Comparison of ENCODE assay signal across 19 cellular contexts in genomic region chr6:2751871-2752270, GRCh38. TPM values are rescaled to one million over a fixed set of nuclear protein-coding genes. Genes with fewer than 3 reads are reported as not detected.
DNase-seq lines count a peak whose midpoint lies in the region; ATAC-seq and TF ChIP-seq lines count a peak whose summit lies in the region.
"Had no signal": no experiment of that assay in that cellular context is flagged by ENCODE, and none has a peak within 500 bp of the region (broad histone marks: within the 10 kb centered on the region; RNA-seq: fewer than 3 reads in every experiment).

No MANE protein-coding gene starts in this region.

- no peak overlapping the region for H3K4ac ChIP-seq in trophoblast cell (ENCODE audit: low read depth, low read length)

- WGBS in trophoblast cell (ENCODE audit: extremely low coverage, insufficient coverage, insufficient read length), result no CpG with 5 or more reads among the region's 3 CpGs

- H3K4me2 ChIP-seq in BLaER1 treated with 17β-estradiol and CSF1 and Interleukin-3, amounts not matched to agents 10 nM and 100 nM, result peak overlapping the region; percentile 22 to 67 (median 53); a peak in 20 of 22 replicates
- H3K4me2 ChIP-seq in trophoblast cell (ENCODE audit: low read length), result no peak overlapping the region

- no peaks in the 10 kb centered on the region for H3K9me3 Mint-ChIP-seq in activated CD8-positive, alpha-beta T cell treated with anti-CD3 and anti-CD28 coated beads for 36 hours
- H3K9me3 Mint-ChIP-seq in activated T-helper 17 cell treated with anti-CD3 and anti-CD28 coated beads, Interleukin-2, amount 50 U/mL, for 72 hours, result no peaks in the 10 kb centered on the region
- H3K9me3 Mint-ChIP-seq: CD8-positive, alpha-beta T cell; IgD-negative memory B cell had no signal

- no peak overlapping the region for H2AFZ ChIP-seq in trophoblast cell (ENCODE audit: insufficient read depth, low read length, poor library complexity)

- no peaks in the 10 kb centered on the region for H3K36me3 ChIP-seq in BLaER1 treated with 17β-estradiol and CSF1 and Interleukin-3, amounts not matched to agents 10 nM and 100 nM
- no peaks in the 10 kb centered on the region for H3K36me3 ChIP-seq in trophoblast cell (ENCODE audit: control insufficient read depth in 1 of 2, insufficient read depth in 2 of 2, low read length in 2 of 2)
- H3K36me3 ChIP-seq: MG63 had no signal

- H3K27ac ChIP-seq in BLaER1 treated with 17β-estradiol and CSF1 and Interleukin-3, amounts not matched to agents 10 nM and 100 nM, result no peak overlapping the region
- no peak overlapping the region for H3K27ac ChIP-seq in trophoblast cell (ENCODE audit: low read depth, low read length)

- H3K79me2 ChIP-seq in trophoblast cell (ENCODE audit: control insufficient read depth, insufficient read depth, low read length, poor library complexity), result no peaks in the 10 kb centered on the region

- POLR2A ChIA-PET in activated CD8-positive, alpha-beta T cell treated with anti-CD3 and anti-CD28 coated beads for 36 hours (lab: Charles Lee), result interaction anchor here (0.7 kb wide), 1 partner anchor 153 kb away, joined by 3 read pairs; no protein-coding TSS in a partner anchor

- ATAC-seq in activated CD8-positive, alpha-beta T cell treated with anti-CD3 and anti-CD28 coated beads for 36 hours, result peak; percentile 24
- ATAC-seq in activated T-helper 17 cell treated with anti-CD3 and anti-CD28 coated beads, Interleukin-2, amount 50 U/mL, for 72 hours (replicated peaks), result no peak
- ATAC-seq: CD8-positive, alpha-beta T cell had no signal

- no peak overlapping the region for H3K14ac ChIP-seq in trophoblast cell (ENCODE audit: low read length)

- H2BK12ac ChIP-seq in trophoblast cell (ENCODE audit: low read length), result no peak overlapping the region

- intact Hi-C loops in activated CD8-positive, alpha-beta T cell treated with anti-CD3 and anti-CD28 coated beads for 36 hours (cut with micrococcal nuclease), result loop anchor here (10.0 kb wide), 1 partner anchor 1157 kb away; no protein-coding TSS in a partner anchor

- no peak overlapping the region for H3K23ac ChIP-seq in trophoblast cell (ENCODE audit: low read length)

- no peak overlapping the region for H2AK5ac ChIP-seq in trophoblast cell (ENCODE audit: low read length)

- H2BK120ac ChIP-seq in trophoblast cell (ENCODE audit: insufficient read depth, low read length, poor library complexity), result no peak overlapping the region

- peak; percentile 81 for DNase-seq in Jurkat, Clone E6-1 (ENCODE audit: low read depth, low spot score)
- DNase-seq in OCI-M2 (lab: John Stamatoyannopoulos, UW; ENCODE audit: unreplicated experiment) (peak; percentile 55), trophoblast cell (no peak), hepatic stellate cell (ENCODE audit: low spot score) (no peak), foreskin melanocyte (no peak)
- no peak for DNase-seq in activated CD8-positive, alpha-beta T cell treated with anti-CD3 and anti-CD28 coated beads for 36 hours
- DNase-seq: AML-193; CD8-positive, alpha-beta T cell; DMS 273 treated with DMSO at 0.1 percent for 48 hours; EL; HCEC 1CT; MG63; NCI-H187 treated with DMSO at 0.1 percent for 48 hours; NCI-H446 treated with DMSO at 0.1 percent for 48 hours; NCI-H774; SHP77 treated with DMSO at 0.1 percent for 48 hours had no signal

- peaks cover 8 to 20% (median 13%) of the 10 kb centered on the region in 10 experiments for H3K4me1 ChIP-seq in BLaER1 treated with 17β-estradiol and CSF1 and Interleukin-3, amounts not matched to agents 10 nM and 100 nM
- H3K4me1 ChIP-seq in trophoblast cell (ENCODE audit: control insufficient read depth in 1 of 2, insufficient read depth in 2 of 2, low read length in 2 of 2), result no peaks in the 10 kb centered on the region

- no peaks in the 10 kb centered on the region for H4K20me1 ChIP-seq in BLaER1 treated with 17β-estradiol and CSF1 and Interleukin-3, amounts not matched to agents 10 nM and 100 nM

- CTCF ChIA-PET in activated CD8-positive, alpha-beta T cell treated with anti-CD3 and anti-CD28 coated beads for 36 hours (lab: Charles Lee), result interaction anchor here (0.7 to 13.4 kb wide), 7 partner anchors 10 to 1156 kb away, joined by 3 to 224 read pairs (median 21); partner anchors contain the start of gene WRNIP1

- H3K79me1 ChIP-seq in trophoblast cell (ENCODE audit: low read length), result no peaks in the 10 kb centered on the region

- H3K9ac ChIP-seq in BLaER1 treated with 17β-estradiol and CSF1 and Interleukin-3, amounts not matched to agents 10 nM and 100 nM, result no peak overlapping the region
- no peak overlapping the region for H3K9ac ChIP-seq in trophoblast cell (ENCODE audit: low read length)

- no peak overlapping the region for H2BK5ac ChIP-seq in trophoblast cell (ENCODE audit: low read depth, low read length, poor library complexity)

- no peak overlapping the region for H4K12ac ChIP-seq in trophoblast cell (ENCODE audit: low read depth, low read length)

- peaks cover 10% of the 10 kb centered on the region for H3K27me3 Mint-ChIP-seq in activated CD8-positive, alpha-beta T cell treated with anti-CD3 and anti-CD28 coated beads for 36 hours
- H3K27me3 Mint-ChIP-seq in activated T-helper 17 cell treated with anti-CD3 and anti-CD28 coated beads, Interleukin-2, amount 50 U/mL, for 72 hours, result peaks cover 14% of the 10 kb centered on the region

- no peak for TF ChIP-seq CTCF in activated CD8-positive, alpha-beta T cell treated with anti-CD3 and anti-CD28 coated beads for 36 hours (IDR thresholded peaks at IDR 0.05)

- no peaks in the 10 kb centered on the region for H3K27me3 ChIP-seq in BLaER1 treated with 17β-estradiol and CSF1 and Interleukin-3, amounts not matched to agents 10 nM and 100 nM
- no peaks in the 10 kb centered on the region for H3K27me3 ChIP-seq in trophoblast cell (ENCODE audit: insufficient read depth, low read length)
- H3K27me3 ChIP-seq: MG63 had no signal

- peaks cover 7% of the 10 kb centered on the region for H3K4me1 Mint-ChIP-seq in activated CD8-positive, alpha-beta T cell treated with anti-CD3 and anti-CD28 coated beads for 36 hours (ENCODE audit: low read depth)
- H3K4me1 Mint-ChIP-seq in activated T-helper 17 cell treated with anti-CD3 and anti-CD28 coated beads, Interleukin-2, amount 50 U/mL, for 72 hours, result no peaks in the 10 kb centered on the region

- no peak overlapping the region for H3K18ac ChIP-seq in trophoblast cell (ENCODE audit: low read length)

- H3K9me3 ChIP-seq in BLaER1 treated with 17β-estradiol and CSF1 and Interleukin-3, amounts not matched to agents 10 nM and 100 nM (replicated peaks in 1 of 11), result no peaks in the 10 kb centered on the region
- no peaks in the 10 kb centered on the region for H3K9me3 ChIP-seq in trophoblast cell (ENCODE audit: insufficient read depth, low read depth, low read length)
- H3K9me3 ChIP-seq: MG63 had no signal

- no peaks in the 10 kb centered on the region for H3K36me3 Mint-ChIP-seq in activated CD8-positive, alpha-beta T cell treated with anti-CD3 and anti-CD28 coated beads for 36 hours (ENCODE audit: low read depth)
- no peaks in the 10 kb centered on the region for H3K36me3 Mint-ChIP-seq in activated T-helper 17 cell treated with anti-CD3 and anti-CD28 coated beads, Interleukin-2, amount 50 U/mL, for 72 hours (ENCODE audit: low read depth)
- H3K36me3 Mint-ChIP-seq: CD8-positive, alpha-beta T cell had no signal

- H4K8ac ChIP-seq in trophoblast cell (ENCODE audit: low read depth, low read length), result no peak overlapping the region

- H3K4me3 ChIP-seq in BLaER1 treated with 17β-estradiol and CSF1 and Interleukin-3, amounts not matched to agents 10 nM and 100 nM, result no peak overlapping the region
- H3K4me3 ChIP-seq in Jurkat, Clone E6-1 (ENCODE audit: low read length), result no peak overlapping the region
- H3K4me3 ChIP-seq in trophoblast cell (ENCODE audit: low read depth, low read length), result no peak overlapping the region
- H3K4me3 ChIP-seq: MG63 had no signal

- H4K91ac ChIP-seq in trophoblast cell (ENCODE audit: low read depth, low read length), result no peak overlapping the region

- H3K27ac Mint-ChIP-seq in activated CD8-positive, alpha-beta T cell treated with anti-CD3 and anti-CD28 coated beads for 36 hours, result no peak overlapping the region
- H3K27ac Mint-ChIP-seq in activated T-helper 17 cell treated with anti-CD3 and anti-CD28 coated beads, Interleukin-2, amount 50 U/mL, for 72 hours, result no peak overlapping the region
- H3K27ac Mint-ChIP-seq: CD8-positive, alpha-beta T cell; IgD-negative memory B cell had no signal

- no peak overlapping the region for H3K4me3 Mint-ChIP-seq in activated CD8-positive, alpha-beta T cell treated with anti-CD3 and anti-CD28 coated beads for 36 hours
- H3K4me3 Mint-ChIP-seq in activated T-helper 17 cell treated with anti-CD3 and anti-CD28 coated beads, Interleukin-2, amount 50 U/mL, for 72 hours, result no peak overlapping the region
- H3K4me3 Mint-ChIP-seq: CD8-positive, alpha-beta T cell; IgD-negative memory B cell had no signal

RNA-seq across cellular contexts. Expression of gene MYLK4, which starts 1.1 kb away (rescaled TPM):
- polyA plus RNA-seq in Jurkat, Clone E6-1 (2012; ENCODE audit: insufficient read depth, insufficient read length), result not detected
- total RNA-seq in activated CD8-positive, alpha-beta T cell treated with anti-CD3 and anti-CD28 coated beads for 36 hours, result under 1 TPM; 0.09 to 0.11 TPM
- 0.27 and 0.28 TPM in 2 replicates for polyA plus RNA-seq in trophoblast cell (2013)
- total RNA-seq in activated T-helper 17 cell treated with anti-CD3 and anti-CD28 coated beads, Interleukin-2, amount 50 U/mL, for 72 hours, result under 1 TPM; 0.21 to 0.28 TPM

RNA-seq across cellular contexts. Expression of gene WRNIP1, which starts 13.3 kb away (rescaled TPM):
- polyA plus RNA-seq in Jurkat, Clone E6-1 (2012; ENCODE audit: insufficient read depth, insufficient read length), result 65.2 TPM
- 10 to 100 TPM; 36.1 to 36.6 TPM for total RNA-seq in activated CD8-positive, alpha-beta T cell treated with anti-CD3 and anti-CD28 coated beads for 36 hours
- polyA plus RNA-seq in trophoblast cell (2013), result 27.7 and 28.1 TPM in 2 replicates
- 10 to 100 TPM; 30.4 to 48.5 TPM for total RNA-seq in activated T-helper 17 cell treated with anti-CD3 and anti-CD28 coated beads, Interleukin-2, amount 50 U/mL, for 72 hours

Comparison
In these comparisons a context has a peak if more than half of its experiments do, and no peak if none do; other contexts are left out.
1. DNase-seq: peak in Jurkat, Clone E6-1 (single experiment) and OCI-M2 (single experiment); none in activated CD8-positive, alpha-beta T cell treated with anti-CD3 and anti-CD28 coated beads for 36 hours (single experiment), trophoblast cell (0 of 2), hepatic stellate cell (single experiment) and foreskin melanocyte (single experiment).